In the genomic region with DNA sequence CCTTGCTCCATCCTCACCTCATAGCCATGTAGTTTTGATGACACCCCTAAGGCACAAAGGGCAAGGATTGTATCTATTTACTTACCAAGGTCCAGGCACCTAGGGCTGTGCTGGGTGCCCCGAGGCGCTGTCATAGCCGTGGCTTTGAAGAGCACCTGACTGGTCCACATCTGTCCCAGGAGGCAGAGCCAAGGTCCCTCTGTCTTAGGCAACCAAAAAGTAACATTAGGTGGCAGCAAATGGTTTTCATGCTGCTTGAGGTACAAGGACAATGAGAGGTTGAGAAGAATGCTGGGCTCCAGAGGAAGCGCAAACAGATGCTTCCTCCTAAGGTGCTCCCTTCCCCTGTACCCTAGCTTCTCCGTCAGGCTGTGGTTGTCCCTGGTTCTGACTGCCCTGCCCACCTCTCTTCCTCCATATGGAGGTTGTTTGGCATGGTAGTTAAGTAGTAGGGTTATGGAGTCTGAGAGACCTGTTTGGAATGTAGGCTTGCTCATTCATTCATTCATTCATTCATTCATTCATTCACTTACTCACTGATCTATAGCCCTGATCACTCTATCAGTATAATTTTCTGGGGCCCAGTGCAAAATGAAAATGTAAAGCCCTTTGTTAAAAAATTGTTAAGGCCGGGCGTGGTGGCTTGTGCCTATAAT, we compare ENCODE assay signal across 1 cellular context.
A peak's percentile ranks its signal among the peaks of the same experiment; 100 is the strongest.
TF ChIP-seq lines count a peak whose summit lies in the region.

No MANE protein-coding gene starts in this region.

TF ChIP-seq in HepG2, 621 proteins besides CTCF, POLR2A, EP300 and RAD21 (continued from another document and continues in another):
- TF ChIP-seq, protein P1, sequence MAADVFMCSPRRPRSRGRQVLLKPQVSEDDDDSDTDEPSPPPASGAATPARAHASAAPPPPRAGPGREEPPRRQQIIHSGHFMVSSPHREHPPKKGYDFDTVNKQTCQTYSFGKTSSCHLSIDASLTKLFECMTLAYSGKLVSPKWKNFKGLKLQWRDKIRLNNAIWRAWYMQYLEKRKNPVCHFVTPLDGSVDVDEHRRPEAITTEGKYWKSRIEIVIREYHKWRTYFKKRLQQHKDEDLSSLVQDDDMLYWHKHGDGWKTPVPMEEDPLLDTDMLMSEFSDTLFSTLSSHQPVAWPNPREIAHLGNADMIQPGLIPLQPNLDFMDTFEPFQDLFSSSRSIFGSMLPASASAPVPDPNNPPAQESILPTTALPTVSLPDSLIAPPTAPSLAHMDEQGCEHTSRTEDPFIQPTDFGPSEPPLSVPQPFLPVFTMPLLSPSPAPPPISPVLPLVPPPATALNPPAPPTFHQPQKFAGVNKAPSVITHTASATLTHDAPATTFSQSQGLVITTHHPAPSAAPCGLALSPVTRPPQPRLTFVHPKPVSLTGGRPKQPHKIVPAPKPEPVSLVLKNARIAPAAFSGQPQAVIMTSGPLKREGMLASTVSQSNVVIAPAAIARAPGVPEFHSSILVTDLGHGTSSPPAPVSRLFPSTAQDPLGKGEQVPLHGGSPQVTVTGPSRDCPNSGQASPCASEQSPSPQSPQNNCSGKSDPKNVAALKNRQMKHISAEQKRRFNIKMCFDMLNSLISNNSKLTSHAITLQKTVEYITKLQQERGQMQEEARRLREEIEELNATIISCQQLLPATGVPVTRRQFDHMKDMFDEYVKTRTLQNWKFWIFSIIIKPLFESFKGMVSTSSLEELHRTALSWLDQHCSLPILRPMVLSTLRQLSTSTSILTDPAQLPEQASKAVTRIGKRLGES (CRISPR knock-in tag; IDR thresholded peaks at IDR 0.05; ENCODE audit: borderline replicate concordance): no peak
- TF ChIP-seq, protein P2, sequence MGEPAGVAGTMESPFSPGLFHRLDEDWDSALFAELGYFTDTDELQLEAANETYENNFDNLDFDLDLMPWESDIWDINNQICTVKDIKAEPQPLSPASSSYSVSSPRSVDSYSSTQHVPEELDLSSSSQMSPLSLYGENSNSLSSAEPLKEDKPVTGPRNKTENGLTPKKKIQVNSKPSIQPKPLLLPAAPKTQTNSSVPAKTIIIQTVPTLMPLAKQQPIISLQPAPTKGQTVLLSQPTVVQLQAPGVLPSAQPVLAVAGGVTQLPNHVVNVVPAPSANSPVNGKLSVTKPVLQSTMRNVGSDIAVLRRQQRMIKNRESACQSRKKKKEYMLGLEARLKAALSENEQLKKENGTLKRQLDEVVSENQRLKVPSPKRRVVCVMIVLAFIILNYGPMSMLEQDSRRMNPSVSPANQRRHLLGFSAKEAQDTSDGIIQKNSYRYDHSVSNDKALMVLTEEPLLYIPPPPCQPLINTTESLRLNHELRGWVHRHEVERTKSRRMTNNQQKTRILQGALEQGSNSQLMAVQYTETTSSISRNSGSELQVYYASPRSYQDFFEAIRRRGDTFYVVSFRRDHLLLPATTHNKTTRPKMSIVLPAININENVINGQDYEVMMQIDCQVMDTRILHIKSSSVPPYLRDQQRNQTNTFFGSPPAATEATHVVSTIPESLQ (CRISPR knock-in tag; conservative IDR thresholded peaks at IDR 0.05): no peak
- TF ChIP-seq RFX1 (IDR thresholded peaks at IDR 0.05): no peak
- TF ChIP-seq ZIK1 (CRISPR knock-in tag; IDR thresholded peaks at IDR 0.05; ENCODE audit: borderline replicate concordance, low read depth): no peak
- TF ChIP-seq ESRRA (CRISPR knock-in tag; IDR thresholded peaks at IDR 0.05; ENCODE audit: low read depth): no peak
- no peak for TF ChIP-seq ZNF121 (CRISPR knock-in tag; IDR thresholded peaks at IDR 0.05)
- TF ChIP-seq ZNF263 (CRISPR knock-in tag; IDR thresholded peaks at IDR 0.05): peak; percentile 63
- TF ChIP-seq ZNF510 (CRISPR knock-in tag; IDR thresholded peaks at IDR 0.05; ENCODE audit: low read depth): no peak
- no peak for TF ChIP-seq NBN (conservative IDR thresholded peaks at IDR 0.05)
- TF ChIP-seq ZNF468 (CRISPR knock-in tag; IDR thresholded peaks at IDR 0.05): no peak
- TF ChIP-seq FOXA3 (CRISPR knock-in tag; IDR thresholded peaks at IDR 0.05): peak; percentile 46
- TF ChIP-seq, protein P3, sequence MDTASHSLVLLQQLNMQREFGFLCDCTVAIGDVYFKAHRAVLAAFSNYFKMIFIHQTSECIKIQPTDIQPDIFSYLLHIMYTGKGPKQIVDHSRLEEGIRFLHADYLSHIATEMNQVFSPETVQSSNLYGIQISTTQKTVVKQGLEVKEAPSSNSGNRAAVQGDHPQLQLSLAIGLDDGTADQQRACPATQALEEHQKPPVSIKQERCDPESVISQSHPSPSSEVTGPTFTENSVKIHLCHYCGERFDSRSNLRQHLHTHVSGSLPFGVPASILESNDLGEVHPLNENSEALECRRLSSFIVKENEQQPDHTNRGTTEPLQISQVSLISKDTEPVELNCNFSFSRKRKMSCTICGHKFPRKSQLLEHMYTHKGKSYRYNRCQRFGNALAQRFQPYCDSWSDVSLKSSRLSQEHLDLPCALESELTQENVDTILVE (CRISPR knock-in tag; IDR thresholded peaks at IDR 0.05): no peak
- TF ChIP-seq ZNF17 (CRISPR knock-in tag; IDR thresholded peaks at IDR 0.05): no peak
- TF ChIP-seq, protein P4, sequence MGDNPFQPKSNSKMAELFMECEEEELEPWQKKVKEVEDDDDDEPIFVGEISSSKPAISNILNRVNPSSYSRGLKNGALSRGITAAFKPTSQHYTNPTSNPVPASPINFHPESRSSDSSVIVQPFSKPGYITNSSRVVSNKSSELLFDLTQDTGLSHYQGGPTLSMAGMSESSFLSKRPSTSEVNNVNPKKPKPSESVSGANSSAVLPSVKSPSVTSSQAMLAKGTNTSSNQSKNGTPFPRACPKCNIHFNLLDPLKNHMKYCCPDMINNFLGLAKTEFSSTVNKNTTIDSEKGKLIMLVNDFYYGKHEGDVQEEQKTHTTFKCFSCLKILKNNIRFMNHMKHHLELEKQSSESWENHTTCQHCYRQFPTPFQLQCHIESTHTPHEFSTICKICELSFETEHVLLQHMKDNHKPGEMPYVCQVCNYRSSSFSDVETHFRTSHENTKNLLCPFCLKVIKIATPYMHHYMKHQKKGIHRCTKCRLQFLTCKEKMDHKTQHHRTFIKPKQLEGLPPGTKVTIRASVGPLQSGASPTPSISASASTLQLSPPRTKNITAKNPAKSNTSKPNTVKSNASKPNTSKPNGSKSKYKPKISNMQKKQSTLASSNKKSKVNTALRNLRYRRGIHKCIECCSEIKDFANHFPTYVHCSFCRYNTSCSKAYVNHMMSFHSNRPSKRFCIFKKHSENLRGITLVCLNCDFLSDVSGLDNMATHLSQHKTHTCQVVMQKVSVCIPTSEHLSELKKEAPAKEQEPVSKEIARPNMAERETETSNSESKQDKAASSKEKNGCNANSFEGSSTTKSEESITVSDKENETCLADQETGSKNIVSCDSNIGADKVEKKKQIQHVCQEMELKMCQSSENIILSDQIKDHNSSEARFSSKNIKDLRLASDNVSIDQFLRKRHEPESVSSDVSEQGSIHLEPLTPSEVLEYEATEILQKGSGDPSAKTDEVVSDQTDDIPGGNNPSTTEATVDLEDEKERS (CRISPR knock-in tag; IDR thresholded peaks at IDR 0.05): no peak
- no peak for TF ChIP-seq ZNF883 (CRISPR knock-in tag; IDR thresholded peaks at IDR 0.05; ENCODE audit: not compliant biosample characterization)
- TF ChIP-seq, protein P5, sequence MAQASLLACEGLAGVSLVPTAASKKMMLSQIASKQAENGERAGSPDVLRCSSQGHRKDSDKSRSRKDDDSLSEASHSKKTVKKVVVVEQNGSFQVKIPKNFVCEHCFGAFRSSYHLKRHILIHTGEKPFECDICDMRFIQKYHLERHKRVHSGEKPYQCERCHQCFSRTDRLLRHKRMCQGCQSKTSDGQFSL (CRISPR knock-in tag; IDR thresholded peaks at IDR 0.05): no peak
- no peak for TF ChIP-seq ZNF891 (CRISPR knock-in tag; IDR thresholded peaks at IDR 0.05)
- TF ChIP-seq RFX3 (CRISPR knock-in tag; IDR thresholded peaks at IDR 0.05): no peak
- no peak for TF ChIP-seq U2AF2 (IDR thresholded peaks at IDR 0.05; ENCODE audit: low read depth, low read length)
- no peak for TF ChIP-seq CHD2 (IDR thresholded peaks at IDR 0.05; ENCODE audit: low read depth, low read length)
- TF ChIP-seq, protein P6, sequence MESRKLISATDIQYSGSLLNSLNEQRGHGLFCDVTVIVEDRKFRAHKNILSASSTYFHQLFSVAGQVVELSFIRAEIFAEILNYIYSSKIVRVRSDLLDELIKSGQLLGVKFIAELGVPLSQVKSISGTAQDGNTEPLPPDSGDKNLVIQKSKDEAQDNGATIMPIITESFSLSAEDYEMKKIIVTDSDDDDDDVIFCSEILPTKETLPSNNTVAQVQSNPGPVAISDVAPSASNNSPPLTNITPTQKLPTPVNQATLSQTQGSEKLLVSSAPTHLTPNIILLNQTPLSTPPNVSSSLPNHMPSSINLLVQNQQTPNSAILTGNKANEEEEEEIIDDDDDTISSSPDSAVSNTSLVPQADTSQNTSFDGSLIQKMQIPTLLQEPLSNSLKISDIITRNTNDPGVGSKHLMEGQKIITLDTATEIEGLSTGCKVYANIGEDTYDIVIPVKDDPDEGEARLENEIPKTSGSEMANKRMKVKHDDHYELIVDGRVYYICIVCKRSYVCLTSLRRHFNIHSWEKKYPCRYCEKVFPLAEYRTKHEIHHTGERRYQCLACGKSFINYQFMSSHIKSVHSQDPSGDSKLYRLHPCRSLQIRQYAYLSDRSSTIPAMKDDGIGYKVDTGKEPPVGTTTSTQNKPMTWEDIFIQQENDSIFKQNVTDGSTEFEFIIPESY (CRISPR knock-in tag; IDR thresholded peaks at IDR 0.05): no peak
- no peak for TF ChIP-seq ZNF136 (CRISPR knock-in tag; IDR thresholded peaks at IDR 0.05; ENCODE audit: low read depth)
- TF ChIP-seq, protein P7, sequence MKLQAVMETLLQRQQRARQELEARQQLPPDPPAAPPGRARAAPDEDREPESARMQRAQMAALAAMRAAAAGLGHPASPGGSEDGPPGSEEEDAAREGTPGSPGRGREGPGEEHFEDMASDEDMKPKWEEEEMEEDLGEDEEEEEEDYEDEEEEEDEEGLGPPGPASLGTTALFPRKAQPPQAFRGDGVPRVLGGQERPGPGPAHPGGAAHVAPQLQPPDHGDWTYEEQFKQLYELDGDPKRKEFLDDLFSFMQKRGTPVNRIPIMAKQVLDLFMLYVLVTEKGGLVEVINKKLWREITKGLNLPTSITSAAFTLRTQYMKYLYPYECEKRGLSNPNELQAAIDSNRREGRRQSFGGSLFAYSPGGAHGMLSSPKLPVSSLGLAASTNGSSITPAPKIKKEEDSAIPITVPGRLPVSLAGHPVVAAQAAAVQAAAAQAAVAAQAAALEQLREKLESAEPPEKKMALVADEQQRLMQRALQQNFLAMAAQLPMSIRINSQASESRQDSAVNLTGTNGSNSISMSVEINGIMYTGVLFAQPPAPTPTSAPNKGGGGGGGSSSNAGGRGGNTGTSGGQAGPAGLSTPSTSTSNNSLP (IDR thresholded peaks at IDR 0.05; ENCODE audit: low read depth, low read length): no peak
- TF ChIP-seq, protein P8, sequence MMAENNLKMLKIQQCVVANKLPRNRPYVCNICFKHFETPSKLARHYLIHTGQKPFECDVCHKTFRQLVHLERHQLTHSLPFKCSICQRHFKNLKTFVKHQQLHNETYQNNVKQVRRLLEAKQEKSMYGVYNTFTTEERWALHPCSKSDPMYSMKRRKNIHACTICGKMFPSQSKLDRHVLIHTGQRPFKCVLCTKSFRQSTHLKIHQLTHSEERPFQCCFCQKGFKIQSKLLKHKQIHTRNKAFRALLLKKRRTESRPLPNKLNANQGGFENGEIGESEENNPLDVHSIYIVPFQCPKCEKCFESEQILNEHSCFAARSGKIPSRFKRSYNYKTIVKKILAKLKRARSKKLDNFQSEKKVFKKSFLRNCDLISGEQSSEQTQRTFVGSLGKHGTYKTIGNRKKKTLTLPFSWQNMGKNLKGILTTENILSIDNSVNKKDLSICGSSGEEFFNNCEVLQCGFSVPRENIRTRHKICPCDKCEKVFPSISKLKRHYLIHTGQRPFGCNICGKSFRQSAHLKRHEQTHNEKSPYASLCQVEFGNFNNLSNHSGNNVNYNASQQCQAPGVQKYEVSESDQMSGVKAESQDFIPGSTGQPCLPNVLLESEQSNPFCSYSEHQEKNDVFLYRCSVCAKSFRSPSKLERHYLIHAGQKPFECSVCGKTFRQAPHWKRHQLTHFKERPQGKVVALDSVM (CRISPR knock-in tag; IDR thresholded peaks at IDR 0.05): no peak
- 0 out of 2 replicates have a peak, but pooled peaks have one; percentile 10 for TF ChIP-seq CEBPB (IDR thresholded peaks at IDR 0.05; ENCODE audit: borderline replicate concordance, low read depth, low read length)
- no peak for TF ChIP-seq HMG20A (CRISPR knock-in tag; IDR thresholded peaks at IDR 0.05; ENCODE audit: borderline replicate concordance)
- no peak for TF ChIP-seq POLR2G (IDR thresholded peaks at IDR 0.05; ENCODE audit: low read depth, low read length)
- TF ChIP-seq, protein P9, sequence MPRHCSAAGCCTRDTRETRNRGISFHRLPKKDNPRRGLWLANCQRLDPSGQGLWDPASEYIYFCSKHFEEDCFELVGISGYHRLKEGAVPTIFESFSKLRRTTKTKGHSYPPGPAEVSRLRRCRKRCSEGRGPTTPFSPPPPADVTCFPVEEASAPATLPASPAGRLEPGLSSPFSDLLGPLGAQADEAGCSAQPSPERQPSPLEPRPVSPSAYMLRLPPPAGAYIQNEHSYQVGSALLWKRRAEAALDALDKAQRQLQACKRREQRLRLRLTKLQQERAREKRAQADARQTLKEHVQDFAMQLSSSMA (CRISPR knock-in tag; IDR thresholded peaks at IDR 0.05): no peak
- TF ChIP-seq ZNF589 (CRISPR knock-in tag; conservative IDR thresholded peaks at IDR 0.05): no peak
- TF ChIP-seq BHLHE40 (IDR thresholded peaks at IDR 0.05; ENCODE audit: low read length): no peak
- no peak for TF ChIP-seq ZNF530 (CRISPR knock-in tag; IDR thresholded peaks at IDR 0.05; ENCODE audit: low read depth)
- no peak for TF ChIP-seq KAT8 (CRISPR knock-in tag; IDR thresholded peaks at IDR 0.05)
- no peak for TF ChIP-seq ZNF446 (CRISPR knock-in tag; IDR thresholded peaks at IDR 0.05)
- no peak for TF ChIP-seq SATB2 (CRISPR knock-in tag; IDR thresholded peaks at IDR 0.05)
- TF ChIP-seq ZNF382 (CRISPR knock-in tag; IDR thresholded peaks at IDR 0.05; ENCODE audit: borderline replicate concordance): no peak
- TF ChIP-seq, protein P10, sequence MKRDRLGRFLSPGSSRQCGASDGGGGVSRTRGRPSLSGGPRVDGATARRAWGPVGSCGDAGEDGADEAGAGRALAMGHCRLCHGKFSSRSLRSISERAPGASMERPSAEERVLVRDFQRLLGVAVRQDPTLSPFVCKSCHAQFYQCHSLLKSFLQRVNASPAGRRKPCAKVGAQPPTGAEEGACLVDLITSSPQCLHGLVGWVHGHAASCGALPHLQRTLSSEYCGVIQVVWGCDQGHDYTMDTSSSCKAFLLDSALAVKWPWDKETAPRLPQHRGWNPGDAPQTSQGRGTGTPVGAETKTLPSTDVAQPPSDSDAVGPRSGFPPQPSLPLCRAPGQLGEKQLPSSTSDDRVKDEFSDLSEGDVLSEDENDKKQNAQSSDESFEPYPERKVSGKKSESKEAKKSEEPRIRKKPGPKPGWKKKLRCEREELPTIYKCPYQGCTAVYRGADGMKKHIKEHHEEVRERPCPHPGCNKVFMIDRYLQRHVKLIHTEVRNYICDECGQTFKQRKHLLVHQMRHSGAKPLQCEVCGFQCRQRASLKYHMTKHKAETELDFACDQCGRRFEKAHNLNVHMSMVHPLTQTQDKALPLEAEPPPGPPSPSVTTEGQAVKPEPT (CRISPR knock-in tag; IDR thresholded peaks at IDR 0.05; ENCODE audit: low read depth): no peak
